1 cellular context compared by ENCODE assay signal in genomic region chr5:140402258-140403074, GRCh38.
TF ChIP-seq lines count a peak whose summit lies in the region.

No MANE protein-coding gene starts in this region.

TF ChIP-seq in GM23338, 12 proteins besides CTCF, POLR2A, EP300 and RAD21 (continued from another document):
- TF ChIP-seq ZNF462 (CRISPR knock-in tag; IDR thresholded peaks at IDR 0.05) (no peak), CREB1 (CRISPR knock-in tag; IDR thresholded peaks at IDR 0.05; ENCODE audit: low read depth) (peak; percentile 23; the same call in 1 of the 2 replicates)
